ENCODE assay signal across 12 cellular contexts in genomic region chr4:30094866-30095265, GRCh38.
"Had no signal": no experiment of that assay in that cellular context is flagged by ENCODE, and none has a peak within 500 bp of the region (broad histone marks: within the 10 kb centered on the region; RNA-seq: fewer than 3 reads in every experiment).

No MANE protein-coding gene starts in this region.

- ATAC-seq: activated CD8-positive, alpha-beta T cell treated with anti-CD3 and anti-CD28 coated beads for 36 hours; left lung had no signal

- H3K27me3 ChIP-seq: ascending aorta, left lung had no signal

- H3K4me3 ChIP-seq: ascending aorta, left lung had no signal

- H3K36me3 ChIP-seq: ascending aorta, left lung had no signal

- H3K27ac ChIP-seq: ascending aorta, left lung had no signal

- H3K9me3 ChIP-seq: ascending aorta, left lung had no signal

- DNase-seq: activated CD4-positive, alpha-beta T cell treated with anti-CD3 and anti-CD28 coated beads for 1 hour; activated CD8-positive, alpha-beta memory T cell treated with anti-CD3 and anti-CD28 coated beads, Interleukin-2, amount 50 U/mL, for 4 hours; activated CD8-positive, alpha-beta T cell treated with anti-CD3 and anti-CD28 coated beads for 36 hours; activated naive CD4-positive, alpha-beta T cell; caudate nucleus; cortex of kidney; effector memory CD4-positive, alpha-beta T cell; erythroblast; left lung; stimulated activated CD4-positive, alpha-beta T cell treated with anti-CD3 and anti-CD28 coated beads, Interleukin-4, amount 100 ng/mL, for 1 hour; stimulated activated CD8-positive, alpha-beta memory T cell treated with anti-CD3 and anti-CD28 coated beads, Interleukin-4, amount 100 ng/mL, for 48 hours had no signal

- H3K4me1 ChIP-seq: ascending aorta, left lung had no signal
